Comparison of ENCODE assay signal across 9 cellular contexts in the genomic region with DNA sequence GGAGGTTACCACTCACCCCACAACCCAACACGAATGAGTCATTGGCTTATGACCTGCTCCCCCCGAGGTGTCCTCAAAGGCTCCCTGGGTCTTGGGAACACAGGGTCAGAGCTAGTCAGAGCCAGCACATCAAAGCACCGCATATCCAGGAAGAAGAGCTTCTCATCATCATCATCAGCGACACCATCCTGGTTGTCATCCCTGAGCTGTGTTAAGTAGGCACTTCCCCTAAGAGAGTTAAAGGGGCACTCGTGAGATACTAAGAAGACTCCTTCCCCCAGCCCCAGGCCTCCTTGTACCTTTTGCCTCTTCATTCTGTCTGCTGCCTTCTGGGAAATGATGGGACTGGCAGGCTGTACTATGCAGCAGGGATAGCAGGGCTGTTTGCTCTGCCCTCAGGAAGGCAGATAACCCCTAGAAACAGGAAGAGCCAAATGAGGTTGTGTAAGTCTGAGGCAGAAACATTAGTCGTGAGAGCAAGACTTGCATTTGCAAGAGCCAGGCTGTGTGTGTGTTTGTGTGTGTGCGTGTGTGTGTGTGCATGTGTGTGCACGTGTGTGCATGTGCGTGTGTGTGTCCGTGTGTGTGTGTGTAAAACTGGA. TPM values are rescaled to one million over a fixed set of nuclear protein-coding genes. Genes with fewer than 3 reads are reported as not detected.
DNase-seq lines count a peak whose midpoint lies in the region; ATAC-seq and TF ChIP-seq lines count a peak whose summit lies in the region.
"Had no signal": no experiment of that assay in that cellular context is flagged by ENCODE, and none has a peak within 500 bp of the region (broad histone marks: within the 10 kb centered on the region; RNA-seq: fewer than 3 reads in every experiment).

No MANE protein-coding gene starts in this region.

- H3K36me3 Mint-ChIP-seq in activated T-cell treated with anti-CD3 and anti-CD28 coated beads, Interleukin-2, amount 50 U/mL, for 72 hours (ENCODE audit: insufficient read depth in 2 of 2), result peaks cover 0 to 5% of the 10 kb centered on the region in 2 donors
- H3K36me3 Mint-ChIP-seq in T-helper 17 cell (ENCODE audit: low read depth), result no peaks in the 10 kb centered on the region
- H3K36me3 Mint-ChIP-seq in effector memory CD8-positive, alpha-beta T cell (ENCODE audit: insufficient read depth), result peaks cover 3% of the 10 kb centered on the region

- no peaks in the 10 kb centered on the region for H3K27me3 ChIP-seq in thymus (ENCODE audit: control insufficient read depth, insufficient read depth)
- H3K27me3 ChIP-seq in esophagus muscularis mucosa, result no peaks in the 10 kb centered on the region

- intact Hi-C loops in left ventricle myocardium superior (cut with micrococcal nuclease), result no loop called here
- intact Hi-C loops in esophagus muscularis mucosa (cut with DNase I), result no loop called here

- peak overlapping the region; percentile 18 for H3K4me3 ChIP-seq in thymus (ENCODE audit: low read length)
- no peak overlapping the region for H3K4me3 ChIP-seq in esophagus muscularis mucosa

- peaks cover 46% of the 10 kb centered on the region for H3K4me1 Mint-ChIP-seq in activated T-cell treated with anti-CD3 and anti-CD28 coated beads, Interleukin-2, amount 50 U/mL, for 72 hours (ENCODE audit: low read depth)
- peaks cover 26% of the 10 kb centered on the region for H3K4me1 Mint-ChIP-seq in T-helper 17 cell
- H3K4me1 Mint-ChIP-seq in effector memory CD8-positive, alpha-beta T cell (ENCODE audit: low read depth in 2 of 2), result peaks cover 4 to 10% of the 10 kb centered on the region in 2 donors

- H3K27ac ChIP-seq in thymus (ENCODE audit: low read depth) (peak overlapping the region; percentile 85), esophagus muscularis mucosa (replicated peaks in 1 of 4) (no peak overlapping the region)

- TF ChIP-seq EP300 in esophagus muscularis mucosa (IDR thresholded peaks at IDR 0.05), result no peak

- H3K36me3 ChIP-seq in thymus (ENCODE audit: control insufficient read depth, insufficient read depth) (no peaks in the 10 kb centered on the region), esophagus muscularis mucosa (no peaks in the 10 kb centered on the region)

- DNase-seq in activated T-cell treated with anti-CD3 and anti-CD28 coated beads, Interleukin-2, amount 50 U/mL, for 72 hours, result peak in 1 of 2 donors; percentile 12
- DNase-seq in activated T-cell treated with anti-CD3 and anti-CD28 coated beads, Interleukin-2, amount 50 U/mL, for 1 hour, result no peak
- no peak for DNase-seq in T-helper 17 cell
- DNase-seq in left ventricle myocardium superior, result no peak
- no peak for DNase-seq in esophagus muscularis mucosa (ENCODE audit: extremely low spot score)
- no peak for DNase-seq in effector memory CD8-positive, alpha-beta T cell
- DNase-seq: islet precursor cell had no signal

- H3K27ac Mint-ChIP-seq in activated T-cell treated with anti-CD3 and anti-CD28 coated beads, Interleukin-2, amount 50 U/mL, for 72 hours, result peak overlapping the region; percentile 60
- peak overlapping the region; percentile 51 for H3K27ac Mint-ChIP-seq in T-helper 17 cell
- peak overlapping the region in 1 of 2 donors; percentile 7 for H3K27ac Mint-ChIP-seq in effector memory CD8-positive, alpha-beta T cell

- no peaks in the 10 kb centered on the region for H3K27me3 Mint-ChIP-seq in activated T-cell treated with anti-CD3 and anti-CD28 coated beads, Interleukin-2, amount 50 U/mL, for 72 hours (ENCODE audit: low read depth)
- H3K27me3 Mint-ChIP-seq in T-helper 17 cell, result no peaks in the 10 kb centered on the region
- H3K27me3 Mint-ChIP-seq in effector memory CD8-positive, alpha-beta T cell, result peaks cover 0 to 8% of the 10 kb centered on the region in 2 donors

- H3K4me3 Mint-ChIP-seq in activated T-cell treated with anti-CD3 and anti-CD28 coated beads, Interleukin-2, amount 50 U/mL, for 72 hours, result peak overlapping the region; percentile 46 to 55
- H3K4me3 Mint-ChIP-seq in T-helper 17 cell, result peak overlapping the region; percentile 43
- H3K4me3 Mint-ChIP-seq in effector memory CD8-positive, alpha-beta T cell, result no peak overlapping the region

- H3K9me3 Mint-ChIP-seq in activated T-cell treated with anti-CD3 and anti-CD28 coated beads, Interleukin-2, amount 50 U/mL, for 72 hours, result no peaks in the 10 kb centered on the region
- H3K9me3 Mint-ChIP-seq in effector memory CD8-positive, alpha-beta T cell, result no peaks in the 10 kb centered on the region

- no peak for TF ChIP-seq CTCF in esophagus muscularis mucosa (IDR thresholded peaks at IDR 0.05)

- peaks cover 63% of the 10 kb centered on the region for H3K4me1 ChIP-seq in thymus (ENCODE audit: control insufficient read depth, insufficient read depth, low read length)
- peaks cover 12 to 58% (median 52%) of the 10 kb centered on the region in 4 donors for H3K4me1 ChIP-seq in esophagus muscularis mucosa

- peak; percentile 33 to 49 for ATAC-seq in activated T-cell treated with anti-CD3 and anti-CD28 coated beads, Interleukin-2, amount 50 U/mL, for 72 hours (replicated peaks in 1 of 2)
- no peak for ATAC-seq in T-helper 17 cell
- ATAC-seq in left ventricle myocardium superior, result peak; percentile 28
- ATAC-seq in HG02852 (IDR thresholded peaks at IDR 0.05; ENCODE audit: unreplicated experiment), result no peak
- no peak for ATAC-seq in effector memory CD8-positive, alpha-beta T cell (replicated peaks)

- no peaks in the 10 kb centered on the region for H3K9me3 ChIP-seq in T-helper 17 cell (ENCODE audit: control insufficient read depth, low read length, poor library complexity, severe bottlenecking)
- H3K9me3 ChIP-seq in thymus (ENCODE audit: control insufficient read depth), result no peaks in the 10 kb centered on the region
- no peaks in the 10 kb centered on the region for H3K9me3 ChIP-seq in esophagus muscularis mucosa

- WGBS in thymus, result 59% methylated on average over 10 of the region's 10 CpGs
- 64% methylated on average over 8 of the region's 10 CpGs for WGBS in esophagus muscularis mucosa

- TF ChIP-seq POLR2A in esophagus muscularis mucosa (IDR thresholded peaks at IDR 0.05; ENCODE audit: low read depth), result no peak

RNA-seq across cellular contexts. Expression of gene CPA1, which starts 11.1 kb away (rescaled TPM):
- total RNA-seq in activated T-cell treated with anti-CD3 and anti-CD28 coated beads, Interleukin-2, amount 50 U/mL, for 72 hours, result not detected
- total RNA-seq in T-helper 17 cell (not detected), left ventricle myocardium superior (not detected), esophagus muscularis mucosa (not detected)
- polyA plus RNA-seq in thymus, result 0.21 TPM

RNA-seq across cellular contexts. Expression of gene CPA5, which starts 24.6 kb away (rescaled TPM):
- total RNA-seq in activated T-cell treated with anti-CD3 and anti-CD28 coated beads, Interleukin-2, amount 50 U/mL, for 72 hours, result 1 to 10 TPM; 4.4 to 5.9 TPM
- 10 to 100 TPM in 1 of 2 donors, 1 to 10 TPM in 1; 2.5 to 11.5 TPM for total RNA-seq in T-helper 17 cell
- total RNA-seq in left ventricle myocardium superior, result not detected
- 6.7 TPM for polyA plus RNA-seq in thymus
- total RNA-seq in esophagus muscularis mucosa, result not detected

Comparison
In these comparisons a context has a peak if more than half of its experiments do, and no peak if none do; other contexts are left out.
1. ATAC-seq: peak in activated T-cell treated with anti-CD3 and anti-CD28 coated beads, Interleukin-2, amount 50 U/mL, for 72 hours (2 of 2) and left ventricle myocardium superior (single experiment); none in T-helper 17 cell (single experiment), HG02852 (single experiment) and effector memory CD8-positive, alpha-beta T cell (single experiment).
2. H3K4me3 Mint-ChIP-seq: peak in activated T-cell treated with anti-CD3 and anti-CD28 coated beads, Interleukin-2, amount 50 U/mL, for 72 hours (2 of 2) and T-helper 17 cell (single experiment); none in effector memory CD8-positive, alpha-beta T cell (0 of 2).